Comparison of ENCODE assay signal across 1 cellular context in genomic region chr1:56578963-56579875, GRCh38.
TF ChIP-seq lines count a peak whose summit lies in the region.

PLPP3 (minus strand) TSS chr1:56579563; CDS start chr1:56579016, 547 bp downstream.

TF ChIP-seq in HepG2, 621 proteins besides CTCF, POLR2A, EP300 and RAD21 (continued from another document and continues in another):
- TF ChIP-seq ZNF570 (CRISPR knock-in tag; IDR thresholded peaks at IDR 0.05; ENCODE audit: borderline replicate concordance) (no peak), ZNF776 (CRISPR knock-in tag; IDR thresholded peaks at IDR 0.05) (no peak; the same call in 1 of the 2 replicates), PAWR (CRISPR knock-in tag; IDR thresholded peaks at IDR 0.05; ENCODE audit: borderline replicate concordance) (no peak), HNF4A (CRISPR knock-in tag; IDR thresholded peaks at IDR 0.05) (no peak; the same call in 1 of the 2 replicates), FOXM1 (CRISPR knock-in tag; IDR thresholded peaks at IDR 0.05) (no peak), ZNF256 (CRISPR knock-in tag; conservative IDR thresholded peaks at IDR 0.05) (no peak), RBM22 (optimal IDR thresholded peaks at IDR 0.05; ENCODE audit: low read length) (no peak), GPBP1L1 (CRISPR knock-in tag; IDR thresholded peaks at IDR 0.05) (no peak), SPEN (CRISPR knock-in tag; IDR thresholded peaks at IDR 0.05; ENCODE audit: low read depth) (peak; percentile 57; the same call in 1 of the 2 replicates), ZNF629 (CRISPR knock-in tag; conservative IDR thresholded peaks at IDR 0.05) (no peak), MLXIP (CRISPR knock-in tag; IDR thresholded peaks at IDR 0.05; ENCODE audit: borderline replicate concordance) (no peak), HDAC2 (CRISPR knock-in tag; IDR thresholded peaks at IDR 0.05) (peak; percentile 30; the same call in 1 of the 2 replicates), HOXA5 (CRISPR knock-in tag; IDR thresholded peaks at IDR 0.05) (0 out of 2 replicates have a peak, but pooled peaks have one; percentile 32), PRDM15 (CRISPR knock-in tag; IDR thresholded peaks at IDR 0.05) (no peak), RXRA (CRISPR knock-in tag; IDR thresholded peaks at IDR 0.05) (no peak), TBX2 (CRISPR knock-in tag; IDR thresholded peaks at IDR 0.05; ENCODE audit: borderline replicate concordance) (peak; percentile 47; the same call in 1 of the 2 replicates), NR2F1 (CRISPR knock-in tag; IDR thresholded peaks at IDR 0.05) (no peak), HOXA7 (CRISPR knock-in tag; IDR thresholded peaks at IDR 0.05) (no peak), ZNF451 (CRISPR knock-in tag; IDR thresholded peaks at IDR 0.05) (no peak), ZNF549 (CRISPR knock-in tag; IDR thresholded peaks at IDR 0.05) (no peak), GTF2F1 (IDR thresholded peaks at IDR 0.05; ENCODE audit: low read length) (no peak), ARID3A (IDR thresholded peaks at IDR 0.05; ENCODE audit: low read depth, low read length) (no peak), ZNF501 (CRISPR knock-in tag; IDR thresholded peaks at IDR 0.05) (peak; percentile 58; the same call in 1 of the 2 replicates), DZIP1 (CRISPR knock-in tag; IDR thresholded peaks at IDR 0.05) (no peak), ZSCAN21 (CRISPR knock-in tag; IDR thresholded peaks at IDR 0.05; ENCODE audit: borderline replicate concordance) (no peak), ATF2 (CRISPR knock-in tag; IDR thresholded peaks at IDR 0.05) (no peak)
- TF ChIP-seq, protein P1, sequence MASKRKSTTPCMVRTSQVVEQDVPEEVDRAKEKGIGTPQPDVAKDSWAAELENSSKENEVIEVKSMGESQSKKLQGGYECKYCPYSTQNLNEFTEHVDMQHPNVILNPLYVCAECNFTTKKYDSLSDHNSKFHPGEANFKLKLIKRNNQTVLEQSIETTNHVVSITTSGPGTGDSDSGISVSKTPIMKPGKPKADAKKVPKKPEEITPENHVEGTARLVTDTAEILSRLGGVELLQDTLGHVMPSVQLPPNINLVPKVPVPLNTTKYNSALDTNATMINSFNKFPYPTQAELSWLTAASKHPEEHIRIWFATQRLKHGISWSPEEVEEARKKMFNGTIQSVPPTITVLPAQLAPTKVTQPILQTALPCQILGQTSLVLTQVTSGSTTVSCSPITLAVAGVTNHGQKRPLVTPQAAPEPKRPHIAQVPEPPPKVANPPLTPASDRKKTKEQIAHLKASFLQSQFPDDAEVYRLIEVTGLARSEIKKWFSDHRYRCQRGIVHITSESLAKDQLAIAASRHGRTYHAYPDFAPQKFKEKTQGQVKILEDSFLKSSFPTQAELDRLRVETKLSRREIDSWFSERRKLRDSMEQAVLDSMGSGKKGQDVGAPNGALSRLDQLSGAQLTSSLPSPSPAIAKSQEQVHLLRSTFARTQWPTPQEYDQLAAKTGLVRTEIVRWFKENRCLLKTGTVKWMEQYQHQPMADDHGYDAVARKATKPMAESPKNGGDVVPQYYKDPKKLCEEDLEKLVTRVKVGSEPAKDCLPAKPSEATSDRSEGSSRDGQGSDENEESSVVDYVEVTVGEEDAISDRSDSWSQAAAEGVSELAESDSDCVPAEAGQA (IDR thresholded peaks at IDR 0.05; ENCODE audit: low read depth), result no peak
- TF ChIP-seq, protein P1 (CRISPR knock-in tag; IDR thresholded peaks at IDR 0.05; ENCODE audit: borderline replicate concordance), result no peak
- TF ChIP-seq, protein P2, sequence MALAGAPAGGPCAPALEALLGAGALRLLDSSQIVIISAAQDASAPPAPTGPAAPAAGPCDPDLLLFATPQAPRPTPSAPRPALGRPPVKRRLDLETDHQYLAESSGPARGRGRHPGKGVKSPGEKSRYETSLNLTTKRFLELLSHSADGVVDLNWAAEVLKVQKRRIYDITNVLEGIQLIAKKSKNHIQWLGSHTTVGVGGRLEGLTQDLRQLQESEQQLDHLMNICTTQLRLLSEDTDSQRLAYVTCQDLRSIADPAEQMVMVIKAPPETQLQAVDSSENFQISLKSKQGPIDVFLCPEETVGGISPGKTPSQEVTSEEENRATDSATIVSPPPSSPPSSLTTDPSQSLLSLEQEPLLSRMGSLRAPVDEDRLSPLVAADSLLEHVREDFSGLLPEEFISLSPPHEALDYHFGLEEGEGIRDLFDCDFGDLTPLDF (CRISPR knock-in tag; IDR thresholded peaks at IDR 0.05), result no peak
- TF ChIP-seq, protein P3, sequence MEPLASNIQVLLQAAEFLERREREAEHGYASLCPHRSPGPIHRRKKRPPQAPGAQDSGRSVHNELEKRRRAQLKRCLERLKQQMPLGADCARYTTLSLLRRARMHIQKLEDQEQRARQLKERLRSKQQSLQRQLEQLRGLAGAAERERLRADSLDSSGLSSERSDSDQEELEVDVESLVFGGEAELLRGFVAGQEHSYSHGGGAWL (CRISPR knock-in tag; IDR thresholded peaks at IDR 0.05), result no peak; the same call in 1 of the 2 replicates
- TF ChIP-seq, protein P4, sequence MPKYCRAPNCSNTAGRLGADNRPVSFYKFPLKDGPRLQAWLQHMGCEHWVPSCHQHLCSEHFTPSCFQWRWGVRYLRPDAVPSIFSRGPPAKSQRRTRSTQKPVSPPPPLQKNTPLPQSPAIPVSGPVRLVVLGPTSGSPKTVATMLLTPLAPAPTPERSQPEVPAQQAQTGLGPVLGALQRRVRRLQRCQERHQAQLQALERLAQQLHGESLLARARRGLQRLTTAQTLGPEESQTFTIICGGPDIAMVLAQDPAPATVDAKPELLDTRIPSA (CRISPR knock-in tag; IDR thresholded peaks at IDR 0.05; ENCODE audit: borderline replicate concordance), result 0 out of 2 replicates have a peak, but pooled peaks have one; percentile 43
- TF ChIP-seq, protein P5, sequence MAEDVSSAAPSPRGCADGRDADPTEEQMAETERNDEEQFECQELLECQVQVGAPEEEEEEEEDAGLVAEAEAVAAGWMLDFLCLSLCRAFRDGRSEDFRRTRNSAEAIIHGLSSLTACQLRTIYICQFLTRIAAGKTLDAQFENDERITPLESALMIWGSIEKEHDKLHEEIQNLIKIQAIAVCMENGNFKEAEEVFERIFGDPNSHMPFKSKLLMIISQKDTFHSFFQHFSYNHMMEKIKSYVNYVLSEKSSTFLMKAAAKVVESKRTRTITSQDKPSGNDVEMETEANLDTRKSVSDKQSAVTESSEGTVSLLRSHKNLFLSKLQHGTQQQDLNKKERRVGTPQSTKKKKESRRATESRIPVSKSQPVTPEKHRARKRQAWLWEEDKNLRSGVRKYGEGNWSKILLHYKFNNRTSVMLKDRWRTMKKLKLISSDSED (CRISPR knock-in tag; IDR thresholded peaks at IDR 0.05), result no peak
